In the genomic region with DNA sequence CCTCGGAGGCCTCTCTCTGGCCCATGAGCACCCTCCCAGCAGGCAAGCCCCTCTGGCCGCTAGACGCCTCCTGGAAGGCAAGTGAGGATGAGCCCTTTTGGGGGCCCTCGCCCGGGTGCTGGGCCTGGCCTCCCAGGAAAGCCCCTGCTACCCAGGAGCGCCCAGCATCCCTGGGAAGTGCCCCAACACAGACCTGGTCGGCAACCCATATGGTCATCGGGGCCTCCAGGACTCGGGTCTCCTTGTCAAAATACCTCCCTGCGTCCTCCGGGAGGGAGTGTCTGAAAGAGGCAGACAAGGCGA, we compare ENCODE assay signal across 23 cellular contexts.
"Had no signal": no experiment of that assay in that cellular context is flagged by ENCODE, and none has a peak within 500 bp of the region (broad histone marks: within the 10 kb centered on the region; RNA-seq: fewer than 3 reads in every experiment).

No MANE protein-coding gene starts in this region.

- H3K4me3 ChIP-seq: SJCRH30 had no signal

- H3K27ac ChIP-seq: HL-60, RWPE1, SJCRH30 had no signal

- FAIRE-seq: HTR-8/SVneo, RCC 7860 had no signal

- H3K36me3 ChIP-seq: SJCRH30 had no signal

- H3K9me3 ChIP-seq: SJCRH30 had no signal

- DNase-seq: KBM-7, MV-4-11, NCI-H1048, NCI-H1105, NCI-H1417, NCI-H1436 treated with DMSO at 0.1 percent for 48 hours, NCI-H1694 treated with DMSO at 0.1 percent for 48 hours, NCI-H2029, NCI-H2081 treated with DMSO at 0.1 percent for 48 hours, NCI-H2171, NCI-H226, NCI-H446, NCI-H510A, NCI-H524 treated with DMSO at 0.1 percent for 48 hours, NCI-H69, NCI-H774, SHP77 treated with DMSO at 0.1 percent for 48 hours, SJCRH30, SW 1271 had no signal
